ENCODE assay signal across 12 cellular contexts in genomic region chrX:119194631-119195030, GRCh38. TPM values are rescaled to one million over a fixed set of nuclear protein-coding genes. Genes with fewer than 3 reads are reported as not detected.
DNase-seq lines count a peak whose midpoint lies in the region; ATAC-seq, FAIRE-seq and TF ChIP-seq lines count a peak whose summit lies in the region.
"Had no signal": no experiment of that assay in that cellular context is flagged by ENCODE, and none has a peak within 500 bp of the region (broad histone marks: within the 10 kb centered on the region; RNA-seq: fewer than 3 reads in every experiment).

No MANE protein-coding gene starts in this region.

- in situ Hi-C loops in SK-MEL-5 (cut with HindIII; ENCODE audit: low pct_unique_long_range_greater_than_20kb, low sequenced_read_pairs), result no loop called here

- no peaks in the 10 kb centered on the region for H3K4me1 ChIP-seq in GM23338 (ENCODE audit: insufficient read depth)
- H3K4me1 ChIP-seq in hepatocyte (ENCODE audit: insufficient read depth), result no peaks in the 10 kb centered on the region
- H3K4me1 ChIP-seq in small intestine (ENCODE audit: control insufficient read depth in 2 of 2, insufficient read depth in 1 of 2, low read depth in 1 of 2, low read length in 1 of 2), result no peaks in the 10 kb centered on the region

- DNase-seq in BJ (ENCODE audit: low read depth), result no peak
- DNase-seq in GM23338 (ENCODE audit: low spot score), result peak; percentile 39
- DNase-seq in SK-MEL-5 (ENCODE audit: low read depth, low spot score), result peak; percentile 36
- DNase-seq in hepatocyte (ENCODE audit: low spot score), result peak; percentile 19
- DNase-seq in MG63, result no peak
- no peak for DNase-seq in NCI-H1092 (lab: John Stamatoyannopoulos, UW)
- DNase-seq in small intestine, result no peak
- DNase-seq in RPMI8226, result no peak
- DNase-seq: central memory CD4-positive, alpha-beta T cell; GF-D8; mammary epithelial cell had no signal

- H3K4me3 ChIP-seq in BJ (ENCODE audit: low read depth, low read length) (no peak overlapping the region), GM23338 (no peak overlapping the region), hepatocyte (no peak overlapping the region), MG63 (no peak overlapping the region), small intestine (ENCODE audit: low read depth in 1 of 2, low read length in 2 of 2) (no peak overlapping the region)

- H3K9me3 Mint-ChIP-seq in GM23338, result no peaks in the 10 kb centered on the region; the same call in 2 of the 3 replicates

- H3K9me2 ChIP-seq in GM23338 (ENCODE audit: insufficient read depth) (no peaks in the 10 kb centered on the region), hepatocyte (replicated peaks; ENCODE audit: insufficient read depth) (no peaks in the 10 kb centered on the region)

- POLR2A ChIA-PET in BJ (lab: Charles Lee), result no interaction called here

- ATAC-seq in GM23338, result no peak

- H3K27ac ChIP-seq in GM23338 (ENCODE audit: low read depth) (no peak overlapping the region), hepatocyte (no peak overlapping the region), small intestine (ENCODE audit: low read depth in 1 of 2, low read length in 1 of 2) (no peak overlapping the region)
- H3K27ac ChIP-seq: VCaP had no signal

- H3K36me3 ChIP-seq in BJ (ENCODE audit: control insufficient read depth, insufficient read depth, low read length), result no peaks in the 10 kb centered on the region
- H3K36me3 ChIP-seq in GM23338 (ENCODE audit: insufficient read depth), result no peaks in the 10 kb centered on the region
- H3K36me3 ChIP-seq in hepatocyte (replicated peaks; ENCODE audit: insufficient read depth, low read depth), result no peaks in the 10 kb centered on the region
- H3K36me3 ChIP-seq in MG63, result no peaks in the 10 kb centered on the region
- H3K36me3 ChIP-seq in small intestine (ENCODE audit: control insufficient read depth in 2 of 2, insufficient read depth in 2 of 2, low read length in 2 of 2), result no peaks in the 10 kb centered on the region

- H3K4me1 Mint-ChIP-seq in GM23338, result no peaks in the 10 kb centered on the region

- no peaks in the 10 kb centered on the region for H4K20me1 ChIP-seq in GM23338 (replicated peaks; ENCODE audit: insufficient read depth)
- H4K20me1 ChIP-seq in hepatocyte (ENCODE audit: insufficient read depth, poor library complexity, severe bottlenecking), result no peaks in the 10 kb centered on the region

- H3K27ac Mint-ChIP-seq in GM23338, result no peak overlapping the region

- H3K4me2 ChIP-seq in GM23338, result no peak overlapping the region
- no peak overlapping the region for H3K4me2 ChIP-seq in hepatocyte

- H2AFZ ChIP-seq in GM23338 (no peak overlapping the region), hepatocyte (no peak overlapping the region)

- H3K4me3 Mint-ChIP-seq in GM23338, result no peak overlapping the region

- no peaks in the 10 kb centered on the region for H3K79me2 ChIP-seq in GM23338 (replicated peaks; ENCODE audit: insufficient read depth)
- H3K79me2 ChIP-seq in hepatocyte, result no peaks in the 10 kb centered on the region

- CTCF ChIA-PET in BJ (lab: Yijun Ruan, JAX), result interaction anchor here (0.7 to 1.2 kb wide), 2 partner anchors 27 to 79 kb away, joined by 3 read pairs; no protein-coding TSS in a partner anchor

- H3K9me3 ChIP-seq in hepatocyte (ENCODE audit: low read depth) (no peaks in the 10 kb centered on the region), MG63 (no peaks in the 10 kb centered on the region), small intestine (ENCODE audit: control insufficient read depth, low read depth) (no peaks in the 10 kb centered on the region)

- TF ChIP-seq CTCF in BJ (IDR thresholded peaks at IDR 0.05; ENCODE audit: insufficient read depth, low read depth, low read length), result 0 out of 2 replicates have a peak, but pooled peaks have one; percentile 12
- peak in 1 of 2 experiments; percentile 59; a peak in 3 of 4 replicates for TF ChIP-seq CTCF in GM23338 (conservative IDR thresholded peaks at IDR 0.05; ENCODE audit: low read depth in 2 of 2)
- peak; percentile 35 for TF ChIP-seq CTCF in hepatocyte (IDR thresholded peaks at IDR 0.05; ENCODE audit: poor library complexity)

- 65% methylated on average over 5 of the region's 5 CpGs for WGBS in hepatocyte (ENCODE audit: low lambda C conversion rate, missing lambda C conversion rate)
- 59 to 71% (median 62%) methylated on average over 5 of the region's 5 CpGs for WGBS in small intestine, 3 donors

- FAIRE-seq in small intestine (lab: Jason Lieb, UNC), result no peak

- H3F3A ChIP-seq in GM23338 (replicated peaks; ENCODE audit: low read depth), result no peaks in the 10 kb centered on the region

- H3K27me3 ChIP-seq in BJ (ENCODE audit: control insufficient read depth, insufficient read depth, low read length) (no peaks in the 10 kb centered on the region), GM23338 (ENCODE audit: insufficient read depth) (no peaks in the 10 kb centered on the region), hepatocyte (no peaks in the 10 kb centered on the region), MG63 (no peaks in the 10 kb centered on the region), small intestine (ENCODE audit: control insufficient read depth in 2 of 2, insufficient read depth in 2 of 2, low read length in 2 of 2) (no peaks in the 10 kb centered on the region)

- no peaks in the 10 kb centered on the region for H3K36me3 Mint-ChIP-seq in GM23338 (ENCODE audit: low read depth)

- H3K27me3 Mint-ChIP-seq in GM23338 (ENCODE audit: insufficient read depth, low read depth, poor library complexity), result no peaks in the 10 kb centered on the region

TF ChIP-seq in GM23338, 12 proteins besides CTCF, POLR2A, EP300 and RAD21:
- TF ChIP-seq ETS1 (IDR thresholded peaks at IDR 0.05), result no peak

RNA-seq across cellular contexts. Expression of gene PGRMC1, which starts 41.5 kb away (rescaled TPM):
- polyA plus RNA-seq in BJ (2011; rRNA removed) (99.1 and 169 TPM in 2 replicates), GM23338 (2016; fragmentation: Nextera tagmentation; extraction: Ambion mirVana) (219 and 235 TPM in 2 replicates), hepatocyte (152 and 163 TPM in 2 replicates), small intestine (100 to 1,000 TPM in 2 of 3 donors, 10 to 100 TPM in 1; 97.0 to 115 (median 103) TPM)
- polyA minus RNA-seq in BJ (2011; rRNA and poly(A)+ RNA removed), result 29.0 and 40.3 TPM in 2 replicates
- 370 and 380 TPM in 2 replicates for total RNA-seq in GM23338 (2014; rRNA removed; shearing (Covaris generic))
- 93.8 and 109 TPM in 2 replicates for total RNA-seq in SK-MEL-5 (2014; rRNA removed; shearing (Covaris generic))
- polyA plus RNA-seq in SK-MEL-5 (2015; cell fraction: cytosol; rRNA removed), result 87.1 and 89.1 TPM in 2 replicates
- polyA plus RNA-seq in SK-MEL-5 (2015; cell fraction: nucleus; rRNA removed), result 15.5 and 24.1 TPM in 2 replicates
- total RNA-seq in hepatocyte, result 283 and 307 TPM in 2 replicates
- 120 and 147 TPM in 2 replicates for total RNA-seq in MG63 (2014; rRNA removed; shearing (Covaris generic); ENCODE audit: low replicate concordance)

Comparison
In these comparisons a context has a peak if more than half of its experiments do, and no peak if none do; other contexts are left out.
1. DNase-seq: peak in GM23338 (single experiment), SK-MEL-5 (single experiment) and hepatocyte (single experiment); none in BJ (single experiment), MG63 (single experiment), NCI-H1092 (single experiment), small intestine (single experiment) and RPMI8226 (single experiment).